Comparison of ENCODE assay signal across 9 cellular contexts in the genomic region with DNA sequence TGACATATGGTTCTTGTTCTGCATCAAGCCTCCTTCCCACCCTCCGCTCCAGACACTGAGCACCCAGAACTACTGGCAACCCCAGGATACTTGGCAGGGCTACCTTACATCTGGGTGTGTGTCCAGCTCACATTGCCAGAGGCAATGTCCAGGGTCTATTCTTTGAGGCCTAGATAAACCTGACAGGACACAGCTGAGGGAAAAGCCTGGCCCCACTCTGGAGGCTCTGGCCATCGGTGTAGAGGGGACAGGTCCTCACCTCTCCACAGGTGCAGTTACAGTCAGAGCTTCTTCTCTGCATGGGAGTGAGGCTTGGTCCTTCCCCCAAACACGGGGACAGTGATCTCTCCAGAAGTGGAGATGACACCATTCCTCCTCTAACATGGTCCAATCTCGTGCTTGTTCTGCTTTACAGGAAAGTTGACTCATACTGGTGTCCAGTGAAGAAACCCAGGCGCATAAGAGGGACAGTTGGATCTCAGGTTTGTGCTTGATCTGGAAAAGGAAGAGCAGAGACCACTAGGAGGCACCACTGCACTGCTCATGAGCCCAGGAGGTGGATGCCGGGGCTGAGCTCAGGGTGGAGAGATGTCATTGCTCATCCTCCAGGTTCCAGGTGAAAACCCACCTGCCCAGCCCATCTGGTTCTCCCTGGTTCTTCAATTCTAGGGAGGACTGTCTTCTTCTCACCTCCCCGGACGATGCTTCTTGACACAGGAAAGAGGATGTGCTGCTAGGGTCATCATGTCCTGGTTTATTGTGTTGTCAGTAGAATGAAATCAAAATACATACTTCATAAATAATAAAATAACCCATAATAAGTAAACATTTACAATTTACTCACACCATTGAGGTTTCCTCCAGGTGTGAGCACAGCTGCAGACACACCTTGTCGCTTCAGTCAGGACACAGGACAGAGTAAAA. TPM values are rescaled to one million over a fixed set of nuclear protein-coding genes. Genes with fewer than 3 reads are reported as not detected.
DNase-seq lines count a peak whose midpoint lies in the region; ATAC-seq and TF ChIP-seq lines count a peak whose summit lies in the region.
"Had no signal": no experiment of that assay in that cellular context is flagged by ENCODE, and none has a peak within 500 bp of the region (broad histone marks: within the 10 kb centered on the region; RNA-seq: fewer than 3 reads in every experiment).

No MANE protein-coding gene starts in this region.

- H3K27ac Mint-ChIP-seq in activated naive CD4-positive, alpha-beta T cell treated with anti-CD3 and anti-CD28 coated beads for 36 hours = no peak overlapping the region
- H3K27ac Mint-ChIP-seq: activated naive CD8-positive, alpha-beta T cell had no signal

- no peak for ATAC-seq in HG02759 (IDR thresholded peaks at IDR 0.05; ENCODE audit: unreplicated experiment)

- H3K79me2 ChIP-seq in DOHH2 (ENCODE audit: control insufficient read depth, low read length) = no peaks in the 10 kb centered on the region

- DNase-seq in HS-27A (ENCODE audit: low read depth) = peak; percentile 38
- DNase-seq in SK-N-DZ (ENCODE audit: low spot score) = peak; percentile 26
- DNase-seq in activated naive CD4-positive, alpha-beta T cell treated with anti-CD3 and anti-CD28 coated beads for 36 hours = peak; percentile 85
- DNase-seq in head of caudate nucleus = peak in 41 of 42 donors; percentile 25 to 85 (median 68)
- peak; percentile 74 for DNase-seq in prostate gland (ENCODE audit: low spot score)
- no peak for DNase-seq in NCI-H128 (lab: John Stamatoyannopoulos, UW; ENCODE audit: unreplicated experiment)

- no peak overlapping the region for H3K4me3 Mint-ChIP-seq in activated naive CD4-positive, alpha-beta T cell treated with anti-CD3 and anti-CD28 coated beads for 36 hours
- H3K4me3 Mint-ChIP-seq: activated naive CD8-positive, alpha-beta T cell had no signal

- no peaks in the 10 kb centered on the region for H3K27me3 Mint-ChIP-seq in activated naive CD4-positive, alpha-beta T cell treated with anti-CD3 and anti-CD28 coated beads for 36 hours (ENCODE audit: low read depth)
- H3K27me3 Mint-ChIP-seq: activated naive CD8-positive, alpha-beta T cell had no signal

- peak; percentile 86 for TF ChIP-seq CTCF in DOHH2 (IDR thresholded peaks at IDR 0.05; ENCODE audit: low read depth, low read length, poor library complexity, severe bottlenecking)
- peak; percentile 24 to 78 (median 70) for TF ChIP-seq CTCF in prostate gland (IDR thresholded peaks at IDR 0.05)

- no peaks in the 10 kb centered on the region for H3K9me3 Mint-ChIP-seq in activated naive CD4-positive, alpha-beta T cell treated with anti-CD3 and anti-CD28 coated beads for 36 hours

- H3K9me3 ChIP-seq in DOHH2 (ENCODE audit: control insufficient read depth, insufficient read depth, low read length) = no peaks in the 10 kb centered on the region
- no peaks in the 10 kb centered on the region for H3K9me3 ChIP-seq in prostate gland

- CTCF ChIA-PET in activated naive CD4-positive, alpha-beta T cell treated with anti-CD3 and anti-CD28 coated beads for 36 hours (lab: Charles Lee) = interaction anchor here (0.6 to 6.7 kb wide), 26 partner anchors 10 to 324 kb away, joined by 3 to 51 read pairs (median 4); no protein-coding TSS in a partner anchor

- H3K36me3 ChIP-seq in DOHH2 (ENCODE audit: control insufficient read depth, low read length) (no peaks in the 10 kb centered on the region), prostate gland (no peaks in the 10 kb centered on the region)

- H3K27me3 ChIP-seq in DOHH2 (ENCODE audit: control insufficient read depth, low read length) (no peaks in the 10 kb centered on the region), prostate gland (replicated peaks; ENCODE audit: insufficient read depth) (no peaks in the 10 kb centered on the region)

- H3K4me1 ChIP-seq in DOHH2 (ENCODE audit: control insufficient read depth, low read length) (no peaks in the 10 kb centered on the region), prostate gland (replicated peaks) (no peaks in the 10 kb centered on the region)

- H3K4me3 ChIP-seq in DOHH2 (ENCODE audit: low read length) (no peak overlapping the region), prostate gland (no peak overlapping the region)

- H3K9me2 ChIP-seq in DOHH2 (replicated peaks; ENCODE audit: control insufficient read depth, low read length) = no peaks in the 10 kb centered on the region

- no peaks in the 10 kb centered on the region for H4K20me1 ChIP-seq in DOHH2 (ENCODE audit: control insufficient read depth, insufficient read depth, low read depth, low read length)

- H3K36me3 Mint-ChIP-seq in activated naive CD4-positive, alpha-beta T cell treated with anti-CD3 and anti-CD28 coated beads for 36 hours (ENCODE audit: low read depth) = no peaks in the 10 kb centered on the region
- H3K36me3 Mint-ChIP-seq: activated naive CD8-positive, alpha-beta T cell had no signal

- no peak for TF ChIP-seq POLR2A in prostate gland (IDR thresholded peaks at IDR 0.05)

- 36% methylated on average over 9 of the region's 9 CpGs for WGBS in prostate gland

- peaks cover 11% of the 10 kb centered on the region for H3K4me1 Mint-ChIP-seq in activated naive CD4-positive, alpha-beta T cell treated with anti-CD3 and anti-CD28 coated beads for 36 hours (ENCODE audit: low read depth)

- intact Hi-C loops in activated naive CD4-positive, alpha-beta T cell treated with anti-CD3 and anti-CD28 coated beads for 36 hours (cut with micrococcal nuclease) = loop anchor here (1.0 kb wide), 3 partner anchors 15 to 97 kb away; no protein-coding TSS in a partner anchor
- intact Hi-C loops in head of caudate nucleus (cut with DNase I) = no loop called here
- intact Hi-C loops in prostate gland (cut with DNase I) = loop anchor here (2.0 kb wide), 1 partner anchor 97 kb away; no protein-coding TSS in a partner anchor

- no peak overlapping the region for H3K4me2 ChIP-seq in DOHH2 (ENCODE audit: low read length)

- H3K27ac ChIP-seq in DOHH2 (ENCODE audit: low read depth, low read length) = no peak overlapping the region
- H3K27ac ChIP-seq in prostate gland = no peak overlapping the region

- H3F3A ChIP-seq in DOHH2 (ENCODE audit: control insufficient read depth, insufficient read depth) = no peaks in the 10 kb centered on the region

RNA-seq across cellular contexts. Expression of gene HLA-F, which starts 14.7 kb away (rescaled TPM):
- polyA plus RNA-seq in SK-N-DZ (2014; cell fraction: cytosol; rRNA removed) = not detected in 2 replicates
- not detected in 2 replicates for polyA plus RNA-seq in SK-N-DZ (2014; cell fraction: nucleus; rRNA removed)
- 100 to 1,000 TPM; 282 to 310 TPM for total RNA-seq in activated naive CD4-positive, alpha-beta T cell treated with anti-CD3 and anti-CD28 coated beads for 36 hours
- total RNA-seq in prostate gland = 10 to 100 TPM; 34.0 to 62.1 TPM

RNA-seq across cellular contexts. Expression of gene ZFP57, which starts 57.0 kb away (rescaled TPM):
- not detected in 2 replicates for polyA plus RNA-seq in SK-N-DZ (2014; cell fraction: cytosol; rRNA removed)
- not detected in 2 replicates for polyA plus RNA-seq in SK-N-DZ (2014; cell fraction: nucleus; rRNA removed)
- total RNA-seq in activated naive CD4-positive, alpha-beta T cell treated with anti-CD3 and anti-CD28 coated beads for 36 hours = not detected
- 1 to 10 TPM in 1 of 2 donors, under 1 TPM in 1; 0.57 to 1.7 TPM for total RNA-seq in prostate gland

Comparison
In these comparisons a context has a peak if more than half of its experiments do, and no peak if none do; other contexts are left out.
1. RNA of gene HLA-F, which starts 14.7 kb away (total RNA-seq): 282 to 310 TPM in activated naive CD4-positive, alpha-beta T cell treated with anti-CD3 and anti-CD28 coated beads for 36 hours; 34.0 to 62.1 TPM in prostate gland; every median in the first group is over 4 times any median in the second.